ENCODE assay signal across 21 cellular contexts in the genomic region with DNA sequence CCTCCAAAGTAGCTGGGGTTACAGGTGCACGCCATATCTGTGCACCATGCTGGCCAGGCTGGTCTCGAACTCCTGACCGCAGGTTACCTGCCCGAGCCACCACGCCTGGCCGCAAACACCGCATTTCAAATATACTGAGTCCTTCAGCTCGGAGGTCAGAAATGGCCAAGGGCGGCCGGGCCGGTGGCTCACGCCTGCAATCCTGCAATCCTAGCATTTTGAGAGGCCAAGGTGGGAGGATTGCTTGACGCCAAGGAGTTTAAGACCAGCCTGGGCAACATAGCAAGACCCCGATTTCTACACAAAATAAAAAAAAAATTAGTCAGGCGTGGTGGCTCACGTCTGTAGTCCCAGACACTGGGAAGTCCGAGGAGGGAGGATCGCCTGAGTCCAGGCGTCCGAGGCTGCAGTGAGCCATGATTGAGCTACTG.
"Had no signal": no experiment of that assay in that cellular context is flagged by ENCODE, and none has a peak within 500 bp of the region (broad histone marks: within the 10 kb centered on the region; RNA-seq: fewer than 3 reads in every experiment).

No MANE protein-coding gene starts in this region.

- H3K4me2 ChIP-seq: SK-N-SH had no signal

- H3K9ac ChIP-seq: SK-N-SH had no signal

- H3K9me3 ChIP-seq: SK-N-SH had no signal

- H3K27ac ChIP-seq: HL-60 had no signal

- DNase-seq: MV-4-11, NCI-H1048, NCI-H1105, NCI-H1417, NCI-H1436 treated with DMSO at 0.1 percent for 48 hours, NCI-H1694, NCI-H187 treated with DMSO at 0.1 percent for 48 hours, NCI-H2029 treated with DMSO at 0.1 percent for 48 hours, NCI-H2227 treated with DMSO at 0.1 percent for 48 hours, NCI-H510A, NCI-H524 treated with DMSO at 0.1 percent for 48 hours, NCI-H69, NCI-H774, Right ventricle myocardium superior, RPMI8226, SIG-M5, SK-N-SH, SW 1271 had no signal

- FAIRE-seq: HTR-8/SVneo, RCC 7860 had no signal
